ENCODE assay signal across 25 cellular contexts in genomic region chr9:687994-688393, GRCh38.
DNase-seq lines count a peak whose midpoint lies in the region; ATAC-seq, FAIRE-seq and TF ChIP-seq lines count a peak whose summit lies in the region.
"Had no signal": no experiment of that assay in that cellular context is flagged by ENCODE, and none has a peak within 500 bp of the region (broad histone marks: within the 10 kb centered on the region; RNA-seq: fewer than 3 reads in every experiment).

No MANE protein-coding gene starts in this region.

- no peak for ATAC-seq in natural killer cell
- ATAC-seq: activated CD4-positive, alpha-beta T cell treated with anti-CD3 and anti-CD28 coated beads for 36 hours; activated CD8-positive, alpha-beta T cell treated with anti-CD3 and anti-CD28 coated beads, Interleukin-2, amount 10 ng/mL, durations not matched to agents 7 days and 5 days; heart left ventricle had no signal

- peak overlapping the region; percentile 41 for H3K27ac Mint-ChIP-seq in nephron progenitor cell
- H3K27ac Mint-ChIP-seq in type B pancreatic cell: peak overlapping the region; percentile 44
- H3K27ac Mint-ChIP-seq in natural killer cell: no peak overlapping the region
- H3K27ac Mint-ChIP-seq: activated CD4-positive, alpha-beta T cell treated with anti-CD3 and anti-CD28 coated beads for 36 hours; activated CD8-positive, alpha-beta T cell treated with anti-CD3 and anti-CD28 coated beads, Interleukin-2, amount 10 ng/mL, durations not matched to agents 7 days and 5 days; activated naive CD4-positive, alpha-beta T cell treated with anti-CD3 and anti-CD28 coated beads, Interleukin-2, amount 50 U/mL, for 24 hours; activated T-helper 2 cell treated with anti-CD3 and anti-CD28 coated beads, Interferon-gamma antibody, Interleukin-2, Interleukin-4, amounts not matched to agents 10 μg/mL and 5 μg/mL and 100 μg/mL, durations not matched to agents 14 hours and 24 hours and 36 hours had no signal

- H3K36me3 ChIP-seq in endothelial cell of umbilical vein (ENCODE audit: control insufficient read depth in 2 of 2, extremely low read depth in 1 of 2, insufficient read depth in 2 of 2, low read length in 2 of 2): no peaks in the 10 kb centered on the region
- H3K36me3 ChIP-seq: uterus had no signal

- H3K9me3 Mint-ChIP-seq in nephron progenitor cell (peaks cover 16% of the 10 kb centered on the region), type B pancreatic cell (no peaks in the 10 kb centered on the region), natural killer cell (no peaks in the 10 kb centered on the region)
- H3K9me3 Mint-ChIP-seq: activated naive CD4-positive, alpha-beta T cell treated with anti-CD3 and anti-CD28 coated beads, Interleukin-2, amount 50 U/mL, for 24 hours; activated T-helper 2 cell treated with anti-CD3 and anti-CD28 coated beads, Interferon-gamma antibody, Interleukin-2, Interleukin-4, amounts not matched to agents 10 μg/mL and 5 μg/mL and 100 μg/mL, durations not matched to agents 14 hours and 24 hours and 36 hours; CD4-positive, CD25-positive, alpha-beta regulatory T cell had no signal

- no TSS peak for BruUV-seq in endothelial cell of umbilical vein (replicated peaks; lab: Mats Ljungman, UMichigan)

- dilution Hi-C loops in endothelial cell of umbilical vein (cut with MboI; ENCODE audit: extremely low pct_ligation_motif_present, low sequenced_read_pairs): no loop called here

- H3K4me1 Mint-ChIP-seq in nephron progenitor cell (peaks cover 77% of the 10 kb centered on the region), type B pancreatic cell (ENCODE audit: unreplicated experiment) (peaks cover 52% of the 10 kb centered on the region), natural killer cell (no peaks in the 10 kb centered on the region)
- H3K4me1 Mint-ChIP-seq: activated CD4-positive, alpha-beta T cell treated with anti-CD3 and anti-CD28 coated beads for 36 hours had no signal

- peaks cover 3% of the 10 kb centered on the region for H3K27me3 Mint-ChIP-seq in nephron progenitor cell (ENCODE audit: low read depth, poor library complexity)
- H3K27me3 Mint-ChIP-seq in type B pancreatic cell: no peaks in the 10 kb centered on the region
- peaks cover 0 to 2% of the 10 kb centered on the region in 2 donors for H3K27me3 Mint-ChIP-seq in natural killer cell (ENCODE audit: low read depth in 2 of 2)
- H3K27me3 Mint-ChIP-seq: activated CD4-positive, alpha-beta T cell treated with anti-CD3 and anti-CD28 coated beads for 36 hours; activated naive CD4-positive, alpha-beta T cell treated with anti-CD3 and anti-CD28 coated beads, Interleukin-2, amount 50 U/mL, for 24 hours; progenitor cell of endocrine pancreas had no signal

- CTCF ChIA-PET in endothelial cell of umbilical vein (lab: Charles Lee): interaction anchor here (1.0 kb wide), 1 partner anchor 74 kb away, joined by 3 read pairs; no protein-coding TSS in a partner anchor

- H3K4me1 ChIP-seq in endothelial cell of umbilical vein (ENCODE audit: control insufficient read depth, extremely low read depth, insufficient read depth, low read length): peaks cover 60% of the 10 kb centered on the region

- no peak for FAIRE-seq in endothelial cell of umbilical vein (lab: Jason Lieb, UNC)

- TF ChIP-seq CTCF in endothelial cell of umbilical vein (IDR thresholded peaks at IDR 0.05; ENCODE audit: extremely low read depth in 1 of 2, insufficient read depth in 1 of 2, low read depth in 1 of 2, low read length in 2 of 2) (no peak), nephron progenitor cell (IDR thresholded peaks at IDR 0.05) (no peak), type B pancreatic cell (conservative IDR thresholded peaks at IDR 0.05) (no peak), natural killer cell (IDR thresholded peaks at IDR 0.05) (no peak)

- DNase-seq in NCI-H2171 treated with DMSO at 0.1 percent for 48 hours (lab: John Stamatoyannopoulos, UW) (peak; percentile 33), NCI-H2171 (lab: John Stamatoyannopoulos, UW) (no peak), endothelial cell of umbilical vein (ENCODE audit: low read depth, low spot score) (no peak), nephron progenitor cell (no peak), type B pancreatic cell (ENCODE audit: extremely low spot score, unreplicated experiment) (no peak), natural killer cell (no peak), HuH-7.5 (ENCODE audit: low spot score) (no peak)
- DNase-seq in stimulated activated CD4-positive, alpha-beta T cell treated with anti-CD3 and anti-CD28 coated beads, Interleukin-1b, Interleukin-23, amount 100 ng/mL, for 48 hours: no peak
- DNase-seq: activated CD4-positive, alpha-beta T cell treated with anti-CD3 and anti-CD28 coated beads for 36 hours; activated CD8-positive, alpha-beta T cell treated with anti-CD3 and anti-CD28 coated beads, Interleukin-2, amount 10 ng/mL, durations not matched to agents 7 days and 5 days; anterior cingulate cortex; CD4-positive, CD25-positive, alpha-beta regulatory T cell; DND-41; foreskin fibroblast; heart left ventricle; NCI-H1048; NCI-H1694; NCI-H524; SIG-M5; stimulated activated CD4-positive, alpha-beta T cell treated with anti-CD3 and anti-CD28 coated beads, Interleukin-2, amount 100 ng/mL, for 24 hours; uterus had no signal

- no peaks in the 10 kb centered on the region for H3K9me1 ChIP-seq in endothelial cell of umbilical vein (replicated peaks; ENCODE audit: control insufficient read depth, extremely low read depth, insufficient read depth, low read length)

- no peak overlapping the region for H2AFZ ChIP-seq in endothelial cell of umbilical vein (ENCODE audit: low read depth, low read length)

- no peaks in the 10 kb centered on the region for H4K20me1 ChIP-seq in endothelial cell of umbilical vein (replicated peaks; ENCODE audit: control insufficient read depth, extremely low read depth, insufficient read depth, low read length)

- no peak for TF ChIP-seq POLR2A in endothelial cell of umbilical vein (IDR thresholded peaks at IDR 0.05; ENCODE audit: low read depth, low read length)

- H3K36me3 Mint-ChIP-seq in nephron progenitor cell (ENCODE audit: low read depth) (peaks cover 34% of the 10 kb centered on the region), type B pancreatic cell (peaks cover 14% of the 10 kb centered on the region), natural killer cell (no peaks in the 10 kb centered on the region)
- H3K36me3 Mint-ChIP-seq: CD4-positive, CD25-positive, alpha-beta regulatory T cell had no signal

- H3K4me3 ChIP-seq in endothelial cell of umbilical vein (replicated peaks in 1 of 3; ENCODE audit: insufficient read depth in 1 of 3, low read depth in 1 of 3, low read length in 3 of 3): peak overlapping the region in 1 of 3 experiments; percentile 17
- H3K4me3 ChIP-seq: uterus had no signal

- H3K9ac ChIP-seq in endothelial cell of umbilical vein (replicated peaks; ENCODE audit: extremely low read depth, insufficient read depth, low read length): no peak overlapping the region

- intact Hi-C loops in endothelial cell of umbilical vein (cut with micrococcal nuclease): no loop called here
- intact Hi-C loops in natural killer cell (cut with micrococcal nuclease): no loop called here

- H3K4me3 Mint-ChIP-seq in nephron progenitor cell (no peak overlapping the region), type B pancreatic cell (peak overlapping the region; percentile 61), natural killer cell (no peak overlapping the region)
- H3K4me3 Mint-ChIP-seq: activated CD4-positive, alpha-beta T cell treated with anti-CD3 and anti-CD28 coated beads for 36 hours; activated CD8-positive, alpha-beta T cell treated with anti-CD3 and anti-CD28 coated beads, Interleukin-2, amount 10 ng/mL, durations not matched to agents 7 days and 5 days; activated naive CD4-positive, alpha-beta T cell treated with anti-CD3 and anti-CD28 coated beads, Interleukin-2, amount 50 U/mL, for 24 hours; CD4-positive, CD25-positive, alpha-beta regulatory T cell had no signal

- H3K27me3 ChIP-seq in endothelial cell of umbilical vein (ENCODE audit: control insufficient read depth in 2 of 2, insufficient read depth in 2 of 2, low read length in 2 of 2): no peaks in the 10 kb centered on the region
- H3K27me3 ChIP-seq: heart left ventricle, uterus had no signal

- H3K27ac ChIP-seq in endothelial cell of umbilical vein (ENCODE audit: insufficient read depth, low read depth, low read length): no peak overlapping the region
- H3K27ac ChIP-seq: 22Rv1 had no signal

- no peaks in the 10 kb centered on the region for H3K9me3 ChIP-seq in endothelial cell of umbilical vein (replicated peaks; ENCODE audit: control insufficient read depth, insufficient read depth, low read length)
- H3K9me3 ChIP-seq: heart left ventricle, uterus had no signal

- peak overlapping the region; percentile 92 for H3K4me2 ChIP-seq in endothelial cell of umbilical vein (ENCODE audit: insufficient read depth, low read length)

- POLR2A ChIA-PET in endothelial cell of umbilical vein (lab: Charles Lee): no interaction called here

- H3K79me2 ChIP-seq in endothelial cell of umbilical vein (ENCODE audit: control insufficient read depth, insufficient read depth, low read length): peaks cover 18% of the 10 kb centered on the region

TF ChIP-seq in endothelial cell of umbilical vein, 7 proteins besides CTCF, POLR2A, EP300 and RAD21:
- TF ChIP-seq JUN (IDR thresholded peaks at IDR 0.05; ENCODE audit: borderline replicate concordance, insufficient read depth, insufficient read length, low read depth): no peak
- TF ChIP-seq GATA2 (IDR thresholded peaks at IDR 0.05; ENCODE audit: insufficient read depth, insufficient read length, low read depth, low read length): no peak
- no peak for TF ChIP-seq EZH2 (IDR thresholded peaks at IDR 0.05; ENCODE audit: borderline replicate concordance, low read depth, low read length, severe bottlenecking)
- no peak for TF ChIP-seq POLR2AphosphoS5 (IDR thresholded peaks at IDR 0.05; ENCODE audit: insufficient read depth, low read depth, low read length)
- no peak for TF ChIP-seq FOS (IDR thresholded peaks at IDR 0.05; ENCODE audit: borderline replicate concordance, insufficient read depth, low read length)
- no peak for TF ChIP-seq MYC (IDR thresholded peaks at IDR 0.05; ENCODE audit: low read depth, low read length)
- TF ChIP-seq, protein P1, sequence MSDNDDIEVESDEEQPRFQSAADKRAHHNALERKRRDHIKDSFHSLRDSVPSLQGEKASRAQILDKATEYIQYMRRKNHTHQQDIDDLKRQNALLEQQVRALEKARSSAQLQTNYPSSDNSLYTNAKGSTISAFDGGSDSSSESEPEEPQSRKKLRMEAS (IDR thresholded peaks at IDR 0.05; ENCODE audit: insufficient read depth, insufficient read length): no peak

Comparison
In these comparisons a context has a peak if more than half of its experiments do, and no peak if none do; other contexts are left out.
1. H3K27ac Mint-ChIP-seq: peak in nephron progenitor cell (single experiment) and type B pancreatic cell (single experiment); none in natural killer cell (0 of 2).